Comparison of ENCODE assay signal across 8 cellular contexts in genomic region chr17:38295602-38296365, GRCh38. TPM values are rescaled to one million over a fixed set of nuclear protein-coding genes. Genes with fewer than 3 reads are reported as not detected.
DNase-seq lines count a peak whose midpoint lies in the region; ATAC-seq, FAIRE-seq and TF ChIP-seq lines count a peak whose summit lies in the region.
"Not testable (repeated sequence)": the region's sequence is repeated elsewhere in the genome, so short reads cannot be mapped to it uniquely, and the experiment has no call there.

No MANE protein-coding gene starts in this region.

- H3K27me3 Mint-ChIP-seq in CD4-positive, alpha-beta memory T cell; activated T-cell treated with anti-CD3 and anti-CD28 coated beads, Interleukin-2, amount 50 U/mL, for 4 hours (ENCODE audit: low read depth); type B pancreatic cell: not testable (repeated sequence)

- not testable (repeated sequence) for H3K9me3 Mint-ChIP-seq in CD4-positive, alpha-beta memory T cell; activated T-cell treated with anti-CD3 and anti-CD28 coated beads, Interleukin-2, amount 50 U/mL, for 4 hours; type B pancreatic cell

- H3K9ac ChIP-seq in Karpas-422 (ENCODE audit: low read length) (peak overlapping the region; percentile 58), HepG2 (ENCODE audit: insufficient read depth, low read depth, low read length) (peak overlapping the region; percentile 45; the same call in 1 of the 2 replicates)
- not testable (repeated sequence) for H3K9ac ChIP-seq in parathyroid adenoma

- not testable (repeated sequence) for TF ChIP-seq CTCF in HepG2 (CRISPR knock-in tag; IDR thresholded peaks at IDR 0.05); parathyroid adenoma (IDR thresholded peaks at IDR 0.05); type B pancreatic cell (conservative IDR thresholded peaks at IDR 0.05)

- not testable (repeated sequence) for FAIRE-seq in HepG2 (lab: Jason Lieb, UNC)

- in situ Hi-C loops in HepG2 (cut with HindIII; ENCODE audit: extremely low pct_ligation_motif_present, low pct_unique_long_range_greater_than_20kb): not testable (repeated sequence)

- H3K79me2 ChIP-seq in Karpas-422 (ENCODE audit: low read length); HepG2 (ENCODE audit: insufficient read depth, low read length); parathyroid adenoma: not testable (repeated sequence)

- peaks cover 1 to 10% (median 6%) of the 10 kb centered on the region in 4 donors for H3K4me1 Mint-ChIP-seq in CD4-positive, alpha-beta memory T cell
- not testable (repeated sequence) for H3K4me1 Mint-ChIP-seq in activated T-cell treated with anti-CD3 and anti-CD28 coated beads, Interleukin-2, amount 50 U/mL, for 4 hours (ENCODE audit: low read depth); type B pancreatic cell (ENCODE audit: unreplicated experiment)

- intact Hi-C loops in CD4-positive, alpha-beta memory T cell (cut with micrococcal nuclease); HepG2 (cut with micrococcal nuclease; ENCODE audit: unreplicated experiment): not testable (repeated sequence)

- POLR2A ChIA-PET in CD4-positive, alpha-beta memory T cell (lab: Charles Lee; ENCODE audit: partially characterized antibody): not testable (repeated sequence)
- POLR2A ChIA-PET in HepG2 (lab: Yijun Ruan, JAX): interaction anchor here (1.2 to 1.4 kb wide), 2 partner anchors 39 to 119 kb away, joined by 4 to 9 read pairs; no protein-coding TSS in a partner anchor

- H3K36me3 Mint-ChIP-seq in CD4-positive, alpha-beta memory T cell; activated T-cell treated with anti-CD3 and anti-CD28 coated beads, Interleukin-2, amount 50 U/mL, for 4 hours (ENCODE audit: insufficient read depth); type B pancreatic cell: not testable (repeated sequence)

- not testable (repeated sequence) for H3K9me2 ChIP-seq in Karpas-422 (replicated peaks; ENCODE audit: insufficient read depth, low read length)

- 2% methylated on average over 18 of the region's 21 CpGs for WGBS in HepG2 (ENCODE audit: low lambda C conversion rate)

- H3K36me3 ChIP-seq in CD4-positive, alpha-beta memory T cell (ENCODE audit: insufficient read depth, low read length); Karpas-422 (ENCODE audit: insufficient read depth, low read length); HepG2 (replicated peaks in 1 of 2; ENCODE audit: control insufficient read depth in 1 of 2, insufficient read depth in 2 of 2, low read length in 2 of 2); parathyroid adenoma (ENCODE audit: control insufficient read depth, insufficient read depth, low read length): not testable (repeated sequence)

- peak overlapping the region; percentile 48 to 99 (median 88) for H3K27ac Mint-ChIP-seq in CD4-positive, alpha-beta memory T cell
- H3K27ac Mint-ChIP-seq in type B pancreatic cell: peak overlapping the region; percentile 6

- peak overlapping the region; percentile 23; the same call in 1 of the 2 replicates for H2AFZ ChIP-seq in Karpas-422 (ENCODE audit: low read length)
- H2AFZ ChIP-seq in HepG2 (ENCODE audit: low read length): peak overlapping the region; percentile 31
- H2AFZ ChIP-seq in parathyroid adenoma: peak overlapping the region; percentile 84

- H3K9me3 ChIP-seq in CD4-positive, alpha-beta memory T cell (ENCODE audit: control insufficient read depth in 1 of 2, low read length in 2 of 2); Karpas-422 (ENCODE audit: low read length); HepG2 (ENCODE audit: low read length); parathyroid adenoma (ENCODE audit: control insufficient read depth, low read length): not testable (repeated sequence)

- not testable (repeated sequence) for BruUV-seq in HepG2 (replicated peaks; lab: Mats Ljungman, UMichigan)

- not testable (repeated sequence) for H4K20me1 ChIP-seq in Karpas-422 (ENCODE audit: insufficient read depth, low read depth, low read length); HepG2 (ENCODE audit: insufficient read depth, low read length)

- peak overlapping the region; percentile 38 to 95 (median 90) for H3K4me3 Mint-ChIP-seq in CD4-positive, alpha-beta memory T cell
- peak overlapping the region; percentile 98 for H3K4me3 Mint-ChIP-seq in activated T-cell treated with anti-CD3 and anti-CD28 coated beads, Interleukin-2, amount 50 U/mL, for 4 hours
- not testable (repeated sequence) for H3K4me3 Mint-ChIP-seq in type B pancreatic cell

- H3K4me2 ChIP-seq in Karpas-422 (ENCODE audit: low read depth, low read length, poor library complexity, severe bottlenecking): peak overlapping the region; percentile 72
- peak overlapping the region; percentile 79 for H3K4me2 ChIP-seq in HepG2 (ENCODE audit: low read depth, low read length)
- H3K4me2 ChIP-seq in parathyroid adenoma (ENCODE audit: low read length): not testable (repeated sequence)

- CTCF ChIA-PET in CD4-positive, alpha-beta memory T cell (lab: Charles Lee; ENCODE audit: partially characterized antibody): interaction anchor here (0.6 kb wide), 1 partner anchor 39 kb away, joined by 3 read pairs; no protein-coding TSS in a partner anchor
- CTCF ChIA-PET in HepG2 (lab: Yijun Ruan, JAX; ENCODE audit: low intra/inter-chr PET ratio, low total read pairs): not testable (repeated sequence)

- DNase-seq in CD4-positive, alpha-beta memory T cell: peak in 2 of 5 donors; percentile 5 to 15
- DNase-seq in Karpas-422 (peak; percentile 52), SK-N-DZ (ENCODE audit: low spot score) (peak; percentile 22), cerebellar cortex (ENCODE audit: low spot score) (peak; percentile 20), HepG2 (ENCODE audit: low spot score) (peak; percentile 13)
- DNase-seq in activated T-cell treated with anti-CD3 and anti-CD28 coated beads, Interleukin-2, amount 50 U/mL, for 4 hours; type B pancreatic cell (ENCODE audit: extremely low spot score, unreplicated experiment): not testable (repeated sequence)

- not testable (repeated sequence) for TF ChIP-seq POLR2A in HepG2 (IDR thresholded peaks at IDR 0.05; ENCODE audit: insufficient read depth in 1 of 2, low read depth in 2 of 2, low read length in 2 of 2)

- TF ChIP-seq RAD21 in HepG2 (CRISPR knock-in tag; IDR thresholded peaks at IDR 0.05): not testable (repeated sequence)

- not testable (repeated sequence) for ATAC-seq in activated T-cell treated with anti-CD3 and anti-CD28 coated beads, Interleukin-2, amount 50 U/mL, for 4 hours
- ATAC-seq in HepG2: peak; percentile 2; the same call in 1 of the 3 replicates

- H3K27ac ChIP-seq in CD4-positive, alpha-beta memory T cell (ENCODE audit: low read depth, low read length); Karpas-422 (ENCODE audit: low read length); HepG2 (ENCODE audit: extremely low read length, insufficient read depth, low read length): not testable (repeated sequence)
- peak overlapping the region; percentile 70 for H3K27ac ChIP-seq in parathyroid adenoma

- not testable (repeated sequence) for H3K4me1 ChIP-seq in CD4-positive, alpha-beta memory T cell (ENCODE audit: insufficient read depth, low read length); HepG2 (ENCODE audit: insufficient read depth, low read length); parathyroid adenoma
- peaks cover 13% of the 10 kb centered on the region for H3K4me1 ChIP-seq in Karpas-422 (ENCODE audit: low read length)

- TF ChIP-seq EP300 in HepG2 (IDR thresholded peaks at IDR 0.05; ENCODE audit: low read depth in 2 of 2, low read length in 2 of 2); HepG2 (CRISPR knock-in tag; IDR thresholded peaks at IDR 0.05; ENCODE audit: borderline replicate concordance): not testable (repeated sequence)

- not testable (repeated sequence) for H3K4me3 ChIP-seq in CD4-positive, alpha-beta memory T cell (ENCODE audit: low read length in 2 of 2); parathyroid adenoma (ENCODE audit: low read depth, low read length)
- H3K4me3 ChIP-seq in Karpas-422 (ENCODE audit: low read length) (peak overlapping the region; percentile 74), HepG2 (replicated peaks in 1 of 3; ENCODE audit: insufficient read depth in 1 of 3, low read depth in 2 of 3, low read length in 3 of 3) (peak overlapping the region; percentile 36 to 82 (median 45); a peak in 5 of 6 replicates)

- not testable (repeated sequence) for H3K27me3 ChIP-seq in CD4-positive, alpha-beta memory T cell (ENCODE audit: insufficient read depth, low read length); Karpas-422 (ENCODE audit: low read length); HepG2 (ENCODE audit: control insufficient read depth in 1 of 2, insufficient read depth in 2 of 2, low read length in 2 of 2); parathyroid adenoma (ENCODE audit: control insufficient read depth, insufficient read depth, low read length)

RNA-seq across cellular contexts. Expression of gene MRPL45, which starts 1.2 kb away (rescaled TPM):
- 10 to 100 TPM; 17.2 to 17.4 TPM for total RNA-seq in CD4-positive, alpha-beta memory T cell
- polyA plus RNA-seq in CD4-positive, alpha-beta memory T cell: 10 to 100 TPM; 25.3 to 29.4 TPM
- 42.0 and 45.5 TPM in 2 replicates for total RNA-seq in Karpas-422 (2014; rRNA removed; shearing (Covaris generic); ENCODE audit: low replicate concordance)
- 57.9 and 64.5 TPM in 2 replicates for polyA plus RNA-seq in SK-N-DZ (2014; cell fraction: cytosol; rRNA removed)
- 29.4 and 32.0 TPM in 2 replicates for polyA plus RNA-seq in SK-N-DZ (2014; cell fraction: nucleus; rRNA removed)
- 10 to 100 TPM; 55.6 to 56.5 (median 55.9) TPM for total RNA-seq in activated T-cell treated with anti-CD3 and anti-CD28 coated beads, Interleukin-2, amount 50 U/mL, for 4 hours
- total RNA-seq in HepG2 (2016; rRNA removed; fragmentation: Illumina TruSeq; extraction: Trizol) (89.5 and 130 TPM in 2 replicates), type B pancreatic cell (ENCODE audit: low replicate concordance) (37.3 and 47.1 TPM in 2 replicates)
- 39.9 and 40.5 TPM in 2 replicates for total RNA-seq in HepG2 (2016; cell fraction: cytosol; rRNA removed; fragmentation: Illumina TruSeq; extraction: Trizol; ENCODE audit: low read depth)
- total RNA-seq in HepG2 (2016; cell fraction: insoluble cytoplasmic fraction; rRNA removed; fragmentation: Illumina TruSeq; extraction: Trizol): 89.7 and 136 TPM in 2 replicates
- 92.4 and 101 TPM in 2 replicates for total RNA-seq in HepG2 (2016; cell fraction: membrane; rRNA removed; fragmentation: Illumina TruSeq; extraction: Trizol)
- 47.1 and 50.4 TPM in 2 replicates for total RNA-seq in HepG2 (2016; cell fraction: nucleus; rRNA removed; fragmentation: Illumina TruSeq; extraction: Trizol)
- polyA plus RNA-seq in HepG2 (2011; rRNA removed): 124 and 157 TPM in 2 replicates
- polyA plus RNA-seq in HepG2 (2011; cell fraction: cytosol; rRNA removed): 121 and 150 TPM in 2 replicates
- 27.4 and 36.1 TPM in 2 replicates for polyA plus RNA-seq in HepG2 (2011; cell fraction: nucleus; rRNA removed)
- 95.8 and 105 TPM in 2 replicates for polyA plus RNA-seq in HepG2 (2012)
- 55.8 and 62.5 TPM in 2 replicates for polyA plus RNA-seq in HepG2 (2016; cell fraction: cytosol; fragmentation: Illumina TruSeq; extraction: Trizol; ENCODE audit: low read depth)
- polyA plus RNA-seq in HepG2 (2016; cell fraction: insoluble cytoplasmic fraction; fragmentation: Illumina TruSeq; extraction: Trizol; ENCODE audit: low read depth): 191 and 196 TPM in 2 replicates
- 108 and 122 TPM in 2 replicates for polyA plus RNA-seq in HepG2 (2016; cell fraction: membrane; fragmentation: Illumina TruSeq; extraction: Trizol; ENCODE audit: low read depth)
- 78.5 and 84.6 TPM in 2 replicates for polyA plus RNA-seq in HepG2 (2016; cell fraction: nucleus; fragmentation: Illumina TruSeq; extraction: Trizol; ENCODE audit: insufficient read depth, low read depth)
- polyA minus RNA-seq in HepG2 (2011; rRNA and poly(A)+ RNA removed; ENCODE audit: low replicate concordance): 71.4 and 88.7 TPM in 2 replicates
- 60.8 and 62.0 TPM in 2 replicates for polyA minus RNA-seq in HepG2 (2011; cell fraction: cytosol; rRNA and poly(A)+ RNA removed)
- 30.0 and 40.5 TPM in 2 replicates for polyA minus RNA-seq in HepG2 (2011; cell fraction: nucleus; rRNA and poly(A)+ RNA removed)

RNA-seq across cellular contexts. Expression of gene GPR179, which starts 48.0 kb away (rescaled TPM):
- under 1 TPM; 0.12 to 0.19 TPM for total RNA-seq in CD4-positive, alpha-beta memory T cell
- polyA plus RNA-seq in CD4-positive, alpha-beta memory T cell: not detected
- 0.04 and 0.22 TPM in 2 replicates for total RNA-seq in Karpas-422 (2014; rRNA removed; shearing (Covaris generic); ENCODE audit: low replicate concordance)
- polyA plus RNA-seq in SK-N-DZ (2014; cell fraction: cytosol; rRNA removed): 0.06 TPM in 1 of 2 replicates, not detected in the other
- polyA plus RNA-seq in SK-N-DZ (2014; cell fraction: nucleus; rRNA removed): 0.08 and 0.70 TPM in 2 replicates
- total RNA-seq in activated T-cell treated with anti-CD3 and anti-CD28 coated beads, Interleukin-2, amount 50 U/mL, for 4 hours: under 1 TPM in 2 of 3 donors, not detected in 1; 0.03 TPM
- 0.07 TPM in 1 of 2 replicates, not detected in the other for total RNA-seq in HepG2 (2016; rRNA removed; fragmentation: Illumina TruSeq; extraction: Trizol)
- total RNA-seq in HepG2 (2016; cell fraction: cytosol; rRNA removed; fragmentation: Illumina TruSeq; extraction: Trizol; ENCODE audit: low read depth): not detected in 2 replicates
- 0.02 TPM in 1 of 2 replicates, not detected in the other for total RNA-seq in HepG2 (2016; cell fraction: insoluble cytoplasmic fraction; rRNA removed; fragmentation: Illumina TruSeq; extraction: Trizol)
- total RNA-seq in HepG2 (2016; cell fraction: membrane; rRNA removed; fragmentation: Illumina TruSeq; extraction: Trizol): not detected in 2 replicates
- total RNA-seq in HepG2 (2016; cell fraction: nucleus; rRNA removed; fragmentation: Illumina TruSeq; extraction: Trizol): 0.13 TPM in 1 of 2 replicates, not detected in the other
- polyA plus RNA-seq in HepG2 (2011; rRNA removed): 0.03 and 0.08 TPM in 2 replicates
- polyA plus RNA-seq in HepG2 (2011; cell fraction: cytosol; rRNA removed): 0.01 and 0.04 TPM in 2 replicates
- 0.14 and 0.16 TPM in 2 replicates for polyA plus RNA-seq in HepG2 (2011; cell fraction: nucleus; rRNA removed)
- polyA plus RNA-seq in HepG2 (2012): 0.04 and 0.08 TPM in 2 replicates
- not detected in 2 replicates for polyA plus RNA-seq in HepG2 (2016; cell fraction: cytosol; fragmentation: Illumina TruSeq; extraction: Trizol; ENCODE audit: low read depth)
- polyA plus RNA-seq in HepG2 (2016; cell fraction: insoluble cytoplasmic fraction; fragmentation: Illumina TruSeq; extraction: Trizol; ENCODE audit: low read depth): not detected in 2 replicates
- not detected in 2 replicates for polyA plus RNA-seq in HepG2 (2016; cell fraction: membrane; fragmentation: Illumina TruSeq; extraction: Trizol; ENCODE audit: low read depth)
- 0.09 TPM in 1 of 2 replicates, not detected in the other for polyA plus RNA-seq in HepG2 (2016; cell fraction: nucleus; fragmentation: Illumina TruSeq; extraction: Trizol; ENCODE audit: insufficient read depth, low read depth)
- 0.05 and 0.06 TPM in 2 replicates for polyA minus RNA-seq in HepG2 (2011; rRNA and poly(A)+ RNA removed; ENCODE audit: low replicate concordance)
- polyA minus RNA-seq in HepG2 (2011; cell fraction: cytosol; rRNA and poly(A)+ RNA removed): 0.10 TPM in 1 of 2 replicates, not detected in the other
- 0.12 TPM in 1 of 2 replicates, not detected in the other for polyA minus RNA-seq in HepG2 (2011; cell fraction: nucleus; rRNA and poly(A)+ RNA removed)
- 0.14 and 0.59 TPM in 2 replicates for total RNA-seq in type B pancreatic cell (ENCODE audit: low replicate concordance)

RNA-seq across cellular contexts. Expression of gene SOCS7, which starts 55.9 kb away (rescaled TPM):
- total RNA-seq in CD4-positive, alpha-beta memory T cell: 10 to 100 TPM; 23.1 to 24.7 TPM
- polyA plus RNA-seq in CD4-positive, alpha-beta memory T cell: 1 to 10 TPM in 1 of 2 donors, under 1 TPM in 1; 0.11 to 1.8 TPM
- 26.5 and 33.8 TPM in 2 replicates for total RNA-seq in Karpas-422 (2014; rRNA removed; shearing (Covaris generic); ENCODE audit: low replicate concordance)
- 19.1 and 19.2 TPM in 2 replicates for polyA plus RNA-seq in SK-N-DZ (2014; cell fraction: cytosol; rRNA removed)
- 14.0 and 19.9 TPM in 2 replicates for polyA plus RNA-seq in SK-N-DZ (2014; cell fraction: nucleus; rRNA removed)
- total RNA-seq in activated T-cell treated with anti-CD3 and anti-CD28 coated beads, Interleukin-2, amount 50 U/mL, for 4 hours: 10 to 100 TPM; 32.2 to 33.2 (median 32.8) TPM
- 24.0 and 24.2 TPM in 2 replicates for total RNA-seq in HepG2 (2016; rRNA removed; fragmentation: Illumina TruSeq; extraction: Trizol)
- 19.2 and 21.2 TPM in 2 replicates for total RNA-seq in HepG2 (2016; cell fraction: cytosol; rRNA removed; fragmentation: Illumina TruSeq; extraction: Trizol; ENCODE audit: low read depth)
- total RNA-seq in HepG2 (2016; cell fraction: insoluble cytoplasmic fraction; rRNA removed; fragmentation: Illumina TruSeq; extraction: Trizol): 20.1 and 23.6 TPM in 2 replicates
- 13.4 and 14.5 TPM in 2 replicates for total RNA-seq in HepG2 (2016; cell fraction: membrane; rRNA removed; fragmentation: Illumina TruSeq; extraction: Trizol)
- 17.8 and 25.0 TPM in 2 replicates for total RNA-seq in HepG2 (2016; cell fraction: nucleus; rRNA removed; fragmentation: Illumina TruSeq; extraction: Trizol)
- polyA plus RNA-seq in HepG2 (2011; rRNA removed): 17.8 and 19.2 TPM in 2 replicates
- polyA plus RNA-seq in HepG2 (2011; cell fraction: cytosol; rRNA removed): 11.8 and 11.9 TPM in 2 replicates
- 26.2 and 27.3 TPM in 2 replicates for polyA plus RNA-seq in HepG2 (2011; cell fraction: nucleus; rRNA removed)
- polyA plus RNA-seq in HepG2 (2012): 18.6 and 19.8 TPM in 2 replicates
- 2.0 and 3.0 TPM in 2 replicates for polyA plus RNA-seq in HepG2 (2016; cell fraction: cytosol; fragmentation: Illumina TruSeq; extraction: Trizol; ENCODE audit: low read depth)
- 11.1 and 12.4 TPM in 2 replicates for polyA plus RNA-seq in HepG2 (2016; cell fraction: insoluble cytoplasmic fraction; fragmentation: Illumina TruSeq; extraction: Trizol; ENCODE audit: low read depth)
- 4.1 and 5.3 TPM in 2 replicates for polyA plus RNA-seq in HepG2 (2016; cell fraction: membrane; fragmentation: Illumina TruSeq; extraction: Trizol; ENCODE audit: low read depth)
- polyA plus RNA-seq in HepG2 (2016; cell fraction: nucleus; fragmentation: Illumina TruSeq; extraction: Trizol; ENCODE audit: insufficient read depth, low read depth): 26.3 and 28.1 TPM in 2 replicates
- 39.7 and 48.1 TPM in 2 replicates for polyA minus RNA-seq in HepG2 (2011; rRNA and poly(A)+ RNA removed; ENCODE audit: low replicate concordance)
- 14.7 and 15.5 TPM in 2 replicates for polyA minus RNA-seq in HepG2 (2011; cell fraction: cytosol; rRNA and poly(A)+ RNA removed)
- 24.3 and 29.0 TPM in 2 replicates for polyA minus RNA-seq in HepG2 (2011; cell fraction: nucleus; rRNA and poly(A)+ RNA removed)
- total RNA-seq in type B pancreatic cell (ENCODE audit: low replicate concordance): 25.8 and 33.0 TPM in 2 replicates

Comparison
In these comparisons a context has a peak if more than half of its experiments do, and no peak if none do; other contexts are left out.
1. H2AFZ ChIP-seq: peak in every context shown above with its lines; median percentile 84 in parathyroid adenoma; 31 in HepG2; 23 in Karpas-422.